In genomic region chr5:165157209-165157608, GRCh38 we compare ENCODE assay signal across 20 cellular contexts.
A peak's percentile ranks its signal among the peaks of the same experiment; 100 is the strongest.
DNase-seq lines count a peak whose midpoint lies in the region; TF ChIP-seq lines count a peak whose summit lies in the region.
"Had no signal": no experiment of that assay in that cellular context is flagged by ENCODE, and none has a peak within 500 bp of the region (broad histone marks: within the 10 kb centered on the region; RNA-seq: fewer than 3 reads in every experiment).

No MANE protein-coding gene starts in this region.

- no peaks in the 10 kb centered on the region for H3K27me3 Mint-ChIP-seq in glutamatergic neuron (ENCODE audit: unreplicated experiment)
- H3K27me3 Mint-ChIP-seq: CD4-positive, alpha-beta T cell; IgD-negative memory B cell had no signal

- peak; percentile 26 for DNase-seq in A172 (ENCODE audit: low spot score)
- peak; percentile 8 for DNase-seq in HT1080 (ENCODE audit: low read depth)
- peak; percentile 13 for DNase-seq in RKO (ENCODE audit: low spot score)
- DNase-seq in kidney glomerular epithelial cell (lab: John Stamatoyannopoulos, UW): peak; percentile 52
- DNase-seq in activated naive CD4-positive, alpha-beta T cell treated with Interleukin-2 at 50 U/mL for 16 hours: no peak
- DNase-seq in glutamatergic neuron: no peak
- DNase-seq in NCI-H2029 (lab: John Stamatoyannopoulos, UW): no peak
- DNase-seq in HuH-7.5 (ENCODE audit: low spot score): no peak
- DNase-seq: CD4-positive, alpha-beta T cell; COR-L47; DMS 273 treated with DMSO at 0.1 percent for 48 hours; DMS79 treated with DMSO at 0.1 percent for 48 hours; H7; NCI-H1417; NCI-H187 treated with DMSO at 0.1 percent for 48 hours; NCI-H2227 treated with DMSO at 0.1 percent for 48 hours; NCI-H524 treated with DMSO at 0.1 percent for 48 hours; NCI-H82; T-helper 1 cell had no signal

- no peak overlapping the region for H3K4me3 Mint-ChIP-seq in glutamatergic neuron (ENCODE audit: unreplicated experiment)
- H3K4me3 Mint-ChIP-seq: CD4-positive, alpha-beta T cell; IgD-negative memory B cell had no signal

- no peaks in the 10 kb centered on the region for H3K9me3 Mint-ChIP-seq in glutamatergic neuron (ENCODE audit: unreplicated experiment)

- H3K4me1 Mint-ChIP-seq in glutamatergic neuron (ENCODE audit: low read depth, unreplicated experiment): no peaks in the 10 kb centered on the region

- H3K27ac Mint-ChIP-seq in glutamatergic neuron (ENCODE audit: unreplicated experiment): no peak overlapping the region
- H3K27ac Mint-ChIP-seq: CD4-positive, alpha-beta T cell; IgD-negative memory B cell had no signal

- no peaks in the 10 kb centered on the region for H3K36me3 Mint-ChIP-seq in glutamatergic neuron (ENCODE audit: unreplicated experiment)
- H3K36me3 Mint-ChIP-seq: IgD-negative memory B cell had no signal

- no peak for TF ChIP-seq CTCF in glutamatergic neuron (IDR thresholded peaks at IDR 0.05; ENCODE audit: partially characterized antibody, unreplicated experiment)

Comparison
In these comparisons a context has a peak if more than half of its experiments do, and no peak if none do; other contexts are left out.
1. DNase-seq: peak in A172 (single experiment), HT1080 (single experiment), RKO (single experiment) and kidney glomerular epithelial cell (single experiment); none in activated naive CD4-positive, alpha-beta T cell treated with Interleukin-2 at 50 U/mL for 16 hours (single experiment), glutamatergic neuron (single experiment), NCI-H2029 (single experiment) and HuH-7.5 (single experiment).